ENCODE assay signal across 24 cellular contexts in genomic region chr2:166044853-166045483, GRCh38.
"Had no signal": no experiment of that assay in that cellular context is flagged by ENCODE, and none has a peak within 500 bp of the region (broad histone marks: within the 10 kb centered on the region; RNA-seq: fewer than 3 reads in every experiment).

No MANE protein-coding gene starts in this region.

- H3K9me3 ChIP-seq: SJSA1 had no signal

- H3K4me1 ChIP-seq: SJSA1 had no signal

- H3K4me1 Mint-ChIP-seq: T-cell had no signal

- ATAC-seq: T-cell had no signal

- H3K4me3 Mint-ChIP-seq: T-cell had no signal

- H3K27me3 ChIP-seq: SJSA1 had no signal

- H3K27ac ChIP-seq: HL-60, SJSA1, SK-N-MC had no signal

- DNase-seq: KBM-7, NCI-H1092, NCI-H1105 treated with DMSO at 0.1 percent for 48 hours, NCI-H1417 treated with DMSO at 0.1 percent for 48 hours, NCI-H146, NCI-H1694 treated with DMSO at 0.1 percent for 48 hours, NCI-H2029, NCI-H2081 treated with DMSO at 0.1 percent for 48 hours, NCI-H2171, NCI-H345, NCI-H446 treated with DMSO at 0.1 percent for 48 hours, NCI-H510A treated with DMSO at 0.1 percent for 48 hours, NCI-H526 treated with DMSO at 0.1 percent for 48 hours, NCI-H774, Right ventricle myocardium superior, RPMI8226, SIG-M5, SW 1271, T-cell had no signal

- H3K9me3 Mint-ChIP-seq: T-cell had no signal

- FAIRE-seq: HTR-8/SVneo, RCC 7860 had no signal

- H3K4me3 ChIP-seq: SJSA1, SK-N-MC had no signal

- H3K27ac Mint-ChIP-seq: T-cell had no signal

- H3K36me3 Mint-ChIP-seq: T-cell had no signal

- H3K36me3 ChIP-seq: SJSA1 had no signal
